Comparison of ENCODE assay signal across 8 cellular contexts in genomic region chr20:347640-348484, GRCh38. TPM values are rescaled to one million over a fixed set of nuclear protein-coding genes. Genes with fewer than 3 reads are reported as not detected.
A peak's percentile ranks its signal among the peaks of the same experiment; 100 is the strongest.
DNase-seq lines count a peak whose midpoint lies in the region; ATAC-seq and TF ChIP-seq lines count a peak whose summit lies in the region.

No MANE protein-coding gene starts in this region.

- H3K36me3 ChIP-seq in HUES6 (ENCODE audit: control insufficient read depth, insufficient read depth, low read length): peaks cover 4% of the 10 kb centered on the region; the same call in 1 of the 2 replicates

- peak overlapping the region; percentile 83 for H3K4me3 Mint-ChIP-seq in mesothelial cell of epicardium

- peaks cover 14% of the 10 kb centered on the region for H3K4me1 Mint-ChIP-seq in mesothelial cell of epicardium

- no peaks in the 10 kb centered on the region for H3K9me3 ChIP-seq in HUES6 (ENCODE audit: control insufficient read depth, insufficient read depth, low read depth, low read length)

- peaks cover 16% of the 10 kb centered on the region; the same call in 1 of the 2 replicates for H3K4me1 ChIP-seq in HUES6 (ENCODE audit: control insufficient read depth, insufficient read depth, low read length)

- H3K36me3 Mint-ChIP-seq in mesothelial cell of epicardium: peaks cover 9% of the 10 kb centered on the region

- no peaks in the 10 kb centered on the region for H3K27me3 Mint-ChIP-seq in mesothelial cell of epicardium (ENCODE audit: low read depth)

- H3K27ac ChIP-seq in HUES6 (ENCODE audit: low read depth, low read length): peak overlapping the region; percentile 41; the same call in 1 of the 2 replicates

- peak overlapping the region; percentile 80 for H3K9ac ChIP-seq in HUES6 (ENCODE audit: low read length)

- TF ChIP-seq CTCF in epithelial cell of esophagus (IDR thresholded peaks at IDR 0.05; ENCODE audit: insufficient read depth, low read depth, low read length, missing control alignments): no peak
- no peak for TF ChIP-seq CTCF in mesothelial cell of epicardium (IDR thresholded peaks at IDR 0.05; ENCODE audit: unreplicated experiment)

- DNase-seq in DMS153 treated with DMSO at 0.1 percent for 48 hours (lab: John Stamatoyannopoulos, UW; ENCODE audit: unreplicated experiment): peak; percentile 76
- peak; percentile 84 for DNase-seq in NOMO-1 treated with dmso at 0.1 percent for 144 hours (lab: John Stamatoyannopoulos, UW; ENCODE audit: unreplicated experiment)
- peak; percentile 42 for DNase-seq in activated T-cell treated with anti-CD3 and anti-CD28 coated beads for 4 hours
- peak; percentile 71 for DNase-seq in epithelial cell of esophagus (ENCODE audit: low read depth)
- DNase-seq in mesothelial cell of epicardium (ENCODE audit: low spot score in 2 of 2, unreplicated experiment in 2 of 2): peak; percentile 94 to 95
- peak in 5 of 6 experiments; percentile 34 to 68 (median 43) for DNase-seq in stimulated activated naive CD4-positive, alpha-beta T cell (lab: John Stamatoyannopoulos, UW)

- peak overlapping the region; percentile 73 for H3K4me3 ChIP-seq in HUES6 (ENCODE audit: low read depth, low read length)
- peak overlapping the region; percentile 69 for H3K4me3 ChIP-seq in epithelial cell of esophagus (ENCODE audit: low read length)

- peak overlapping the region; percentile 97 for H3K27ac Mint-ChIP-seq in mesothelial cell of epicardium

- H3K27me3 ChIP-seq in HUES6 (ENCODE audit: control insufficient read depth, insufficient read depth, low read length): no peaks in the 10 kb centered on the region

- peak; percentile 70 for ATAC-seq in GM21515 (IDR thresholded peaks at IDR 0.05; ENCODE audit: unreplicated experiment)

- no peaks in the 10 kb centered on the region for H3K9me3 Mint-ChIP-seq in mesothelial cell of epicardium

RNA-seq across cellular contexts. Expression of gene NRSN2, which starts 1.0 kb away (rescaled TPM):
- total RNA-seq in mesothelial cell of epicardium: 41.0 to 46.2 TPM (median 41.2 TPM) in 3 replicates

RNA-seq across cellular contexts. Expression of gene SOX12, which starts 22.5 kb away (rescaled TPM):
- total RNA-seq in mesothelial cell of epicardium: 65.9 to 67.0 TPM (median 66.8 TPM) in 3 replicates

RNA-seq across cellular contexts. Expression of gene TRIB3, which starts 32.7 kb away (rescaled TPM):
- 3.6 to 3.9 TPM (median 3.8 TPM) in 3 replicates for total RNA-seq in mesothelial cell of epicardium

RNA-seq across cellular contexts. Expression of gene ZCCHC3, which starts 50.5 kb away (rescaled TPM):
- 40.2 to 40.8 TPM (median 40.5 TPM) in 3 replicates for total RNA-seq in mesothelial cell of epicardium

RNA-seq across cellular contexts. Expression of gene C20orf96, which starts 57.3 kb away (rescaled TPM):
- 52.3 to 58.1 TPM (median 52.8 TPM) in 3 replicates for total RNA-seq in mesothelial cell of epicardium

Comparison
In these comparisons a context has a peak if more than half of its experiments do, and no peak if none do; other contexts are left out.
1. Peak in every context shown above with its lines: DNase-seq, ATAC-seq, H3K4me3 ChIP-seq and H3K27ac ChIP-seq.
2. DNase-seq: peak in every context shown above with its lines; median percentile 94 in mesothelial cell of epicardium; 84 in NOMO-1 treated with dmso at 0.1 percent for 144 hours; 76 in DMS153 treated with DMSO at 0.1 percent for 48 hours; 71 in epithelial cell of esophagus; 43 in stimulated activated naive CD4-positive, alpha-beta T cell; 42 in activated T-cell treated with anti-CD3 and anti-CD28 coated beads for 4 hours.